ENCODE assay signal across 25 cellular contexts in genomic region chr19:53988981-53989380, GRCh38. TPM values are rescaled to one million over a fixed set of nuclear protein-coding genes. Genes with fewer than 3 reads are reported as not detected.
"Had no signal": no experiment of that assay in that cellular context is flagged by ENCODE, and none has a peak within 500 bp of the region (broad histone marks: within the 10 kb centered on the region; RNA-seq: fewer than 3 reads in every experiment).

No MANE protein-coding gene starts in this region.

- H3K4me3 Mint-ChIP-seq: stimulated activated naive CD8-positive, alpha-beta T cell treated with anti-CD3 and anti-CD28 coated beads, Interleukin-15, amount 100 ng/mL, for 72 hours had no signal

- H3K4me2 ChIP-seq: smooth muscle cell had no signal

- FAIRE-seq: keratinocyte had no signal

- H3K4me1 ChIP-seq: prostate gland had no signal

- H3K4me3 ChIP-seq: gastrocnemius medialis, lower lobe of right lung, prostate gland, right atrium auricular region, smooth muscle cell, suprapubic skin, transverse colon, vagina had no signal

- H3K27ac Mint-ChIP-seq: stimulated activated naive CD8-positive, alpha-beta T cell treated with anti-CD3 and anti-CD28 coated beads, Interleukin-15, amount 100 ng/mL, for 72 hours had no signal

- DNase-seq: cortex of kidney; foreskin fibroblast; left ventricle myocardium superior; lower lobe of right lung; naive thymus-derived CD8-positive, alpha-beta T cell; stimulated activated CD4-positive, alpha-beta T cell treated with anti-CD3 and anti-CD28 coated beads, Interleukin-12 subunit alpha, Interleukin-12 subunit beta, amount 100 ng/mL, for 4 hours; stimulated activated CD4-positive, alpha-beta T cell treated with anti-CD3 and anti-CD28 coated beads, Interleukin-1b, Interleukin-23, amount 100 ng/mL, for 48 hours; stimulated activated CD4-positive, alpha-beta T cell treated with anti-CD3 and anti-CD28 coated beads, Interleukin-4, amount 100 ng/mL, for 1 hour; stimulated activated CD8-positive, alpha-beta memory T cell treated with anti-CD3 and anti-CD28 coated beads, Interleukin-4, amount 100 ng/mL, for 48 hours; stimulated activated naive CD4-positive, alpha-beta T cell; stimulated activated naive CD8-positive, alpha-beta T cell treated with anti-CD3 and anti-CD28 coated beads, Interleukin-15, amount 100 ng/mL, for 72 hours; transverse colon had no signal

- H3K9me3 ChIP-seq: gastrocnemius medialis, lower lobe of right lung, prostate gland, right atrium auricular region, suprapubic skin, transverse colon, vagina had no signal

- H3K36me3 ChIP-seq: gastrocnemius medialis, lower lobe of right lung, prostate gland, right atrium auricular region, suprapubic skin, transverse colon, vagina had no signal

- H3K27me3 ChIP-seq: gastrocnemius medialis had no signal

- H3K27ac ChIP-seq: epithelial cell of prostate, lower lobe of right lung, prostate gland, right atrium auricular region, suprapubic skin, transverse colon, vagina had no signal

- H3K9me3 Mint-ChIP-seq: stimulated activated naive CD8-positive, alpha-beta T cell treated with anti-CD3 and anti-CD28 coated beads, Interleukin-15, amount 100 ng/mL, for 72 hours had no signal

- ATAC-seq: esophagus mucosa; left ventricle myocardium superior; naive thymus-derived CD8-positive, alpha-beta T cell; sciatic nerve; stimulated activated naive CD8-positive, alpha-beta T cell treated with anti-CD3 and anti-CD28 coated beads, Interleukin-15, amount 100 ng/mL, for 72 hours had no signal

RNA-seq across cellular contexts. Expression of gene CACNG6, which starts 2.5 kb away (rescaled TPM):
- total RNA-seq: esophagus mucosa; left ventricle myocardium superior; mesenteric fat pad; naive thymus-derived CD8-positive, alpha-beta T cell; osteocyte; sciatic nerve; suprapubic skin; transverse colon; ureter; vagina had no signal
- polyA plus RNA-seq: keratinocyte; naive thymus-derived CD8-positive, alpha-beta T cell; smooth muscle cell had no signal

RNA-seq across cellular contexts. Expression of gene CACNG8, which starts 26.2 kb away (rescaled TPM):
- total RNA-seq: esophagus mucosa; mesenteric fat pad; naive thymus-derived CD8-positive, alpha-beta T cell; osteocyte; transverse colon; vagina had no signal
- polyA plus RNA-seq: keratinocyte; naive thymus-derived CD8-positive, alpha-beta T cell had no signal
